In the genomic region with DNA sequence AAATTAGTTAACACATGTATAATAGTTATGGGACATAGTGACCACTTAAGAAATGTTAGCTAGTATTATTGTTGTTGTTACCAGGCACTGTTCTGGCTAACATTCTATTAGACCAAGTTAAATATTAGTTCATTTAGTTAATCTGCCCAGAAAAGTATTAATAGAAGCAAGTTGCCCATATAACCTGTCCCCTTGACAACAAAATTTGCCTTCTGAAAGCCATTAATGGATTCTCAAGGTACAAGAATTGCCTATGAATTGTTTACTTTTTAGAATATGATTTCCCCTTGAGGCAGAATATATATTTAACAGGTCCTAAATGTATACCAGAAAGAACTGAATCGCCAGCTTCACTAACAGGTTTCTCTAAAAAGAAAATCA, we compare ENCODE assay signal across 15 cellular contexts.
DNase-seq lines count a peak whose midpoint lies in the region; ATAC-seq and TF ChIP-seq lines count a peak whose summit lies in the region.
"Had no signal": no experiment of that assay in that cellular context is flagged by ENCODE, and none has a peak within 500 bp of the region (broad histone marks: within the 10 kb centered on the region; RNA-seq: fewer than 3 reads in every experiment).

No MANE protein-coding gene starts in this region.

- no peak for TF ChIP-seq CTCF in GM06990 (IDR thresholded peaks at IDR 0.05; ENCODE audit: insufficient read depth, low read length, poor library complexity, severe bottlenecking)
- TF ChIP-seq CTCF in MM.1S (IDR thresholded peaks at IDR 0.05; ENCODE audit: low read length): no peak

- peaks cover 27% of the 10 kb centered on the region for H3F3A ChIP-seq in MM.1S (ENCODE audit: insufficient read depth, low read length)

- H3K9me3 ChIP-seq in MM.1S (replicated peaks; ENCODE audit: insufficient read depth, low read length): no peaks in the 10 kb centered on the region
- H3K9me3 ChIP-seq: ovary had no signal

- H3K27ac ChIP-seq in MM.1S (ENCODE audit: low read length): peak overlapping the region; percentile 94
- H3K27ac ChIP-seq: heart right ventricle, ovary had no signal

- H3K79me2 ChIP-seq in MM.1S (ENCODE audit: low read length): peaks cover 67% of the 10 kb centered on the region

- peak; percentile 48 for ATAC-seq in GM19452 (IDR thresholded peaks at IDR 0.05; ENCODE audit: unreplicated experiment)
- peak; percentile 14 for ATAC-seq in HG03103 (IDR thresholded peaks at IDR 0.05; ENCODE audit: low read depth, unreplicated experiment)
- ATAC-seq in GM21723 (IDR thresholded peaks at IDR 0.05; ENCODE audit: unreplicated experiment): no peak
- ATAC-seq: esophagus mucosa, heart right ventricle, K562 had no signal

- peak overlapping the region; percentile 58; the same call in 1 of the 2 replicates for H3K4me2 ChIP-seq in MM.1S (ENCODE audit: low read depth, low read length)

- no peaks in the 10 kb centered on the region for H4K20me1 ChIP-seq in MM.1S (ENCODE audit: insufficient read depth, low read length)

- H3K27me3 ChIP-seq in GM06990 (replicated peaks; ENCODE audit: control insufficient read depth, insufficient read depth, low read length) (no peaks in the 10 kb centered on the region), MM.1S (replicated peaks; ENCODE audit: insufficient read depth, low read length) (no peaks in the 10 kb centered on the region)
- H3K27me3 ChIP-seq: heart right ventricle, ovary had no signal

- H3K36me3 ChIP-seq in GM06990 (ENCODE audit: control insufficient read depth, insufficient read depth, low read length) (no peaks in the 10 kb centered on the region), MM.1S (replicated peaks; ENCODE audit: insufficient read depth, low read length) (no peaks in the 10 kb centered on the region; the same call in 1 of the 2 replicates)
- H3K36me3 ChIP-seq: heart right ventricle, ovary had no signal

- DNase-seq in GM06990 (ENCODE audit: extremely low read depth, insufficient read length) (no peak), MM.1S (no peak), NOMO-1 (lab: John Stamatoyannopoulos, UW; ENCODE audit: unreplicated experiment in 2 of 2) (no peak), AG08395 (ENCODE audit: low spot score) (no peak), COLO668 (lab: John Stamatoyannopoulos, UW; ENCODE audit: unreplicated experiment) (no peak)
- DNase-seq: ACHN, activated gamma-delta T cell treated with Interleukin-2 at 50 U/mL for 16 hours, heart right ventricle, ovary, small intestine had no signal

- no peak overlapping the region for H2AFZ ChIP-seq in MM.1S (ENCODE audit: low read length)

- peaks cover 54% of the 10 kb centered on the region for H3K4me1 ChIP-seq in MM.1S (ENCODE audit: low read length)

- H3K9me2 ChIP-seq in MM.1S (replicated peaks; ENCODE audit: insufficient read depth, low read length): no peaks in the 10 kb centered on the region

- peak overlapping the region; percentile 54 for H3K9ac ChIP-seq in MM.1S (ENCODE audit: low read length)

- H3K4me3 ChIP-seq in GM06990 (replicated peaks; ENCODE audit: low read depth, low read length) (peak overlapping the region; percentile 48), MM.1S (ENCODE audit: low read length) (peak overlapping the region; percentile 24; the same call in 1 of the 2 replicates)
- H3K4me3 ChIP-seq: heart right ventricle, K562, ovary had no signal
